2 cellular contexts compared by ENCODE assay signal in the genomic region with DNA sequence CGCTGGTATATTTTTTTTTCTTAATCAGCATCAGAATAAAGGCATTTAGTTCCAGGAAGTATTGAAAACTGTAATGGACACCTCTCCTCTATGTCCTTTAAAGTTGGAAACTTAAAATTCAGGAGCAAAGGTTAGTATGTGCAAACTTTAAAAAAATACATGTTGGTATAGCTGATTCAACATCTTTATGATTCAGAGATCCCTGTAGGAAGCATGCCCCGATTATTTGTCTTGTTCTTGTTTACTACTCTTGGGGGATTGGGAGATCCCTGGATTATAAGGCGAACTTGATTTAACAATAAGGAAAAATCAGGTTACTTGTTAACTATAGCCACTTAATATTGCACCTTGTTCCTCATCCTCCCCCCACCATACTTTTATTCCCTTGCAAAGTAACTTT.
TF ChIP-seq lines count a peak whose summit lies in the region.

No MANE protein-coding gene starts in this region.

TF ChIP-seq in HCT116, 20 proteins besides CTCF, POLR2A, EP300 and RAD21 (continued from another document):
- TF ChIP-seq, protein P1, sequence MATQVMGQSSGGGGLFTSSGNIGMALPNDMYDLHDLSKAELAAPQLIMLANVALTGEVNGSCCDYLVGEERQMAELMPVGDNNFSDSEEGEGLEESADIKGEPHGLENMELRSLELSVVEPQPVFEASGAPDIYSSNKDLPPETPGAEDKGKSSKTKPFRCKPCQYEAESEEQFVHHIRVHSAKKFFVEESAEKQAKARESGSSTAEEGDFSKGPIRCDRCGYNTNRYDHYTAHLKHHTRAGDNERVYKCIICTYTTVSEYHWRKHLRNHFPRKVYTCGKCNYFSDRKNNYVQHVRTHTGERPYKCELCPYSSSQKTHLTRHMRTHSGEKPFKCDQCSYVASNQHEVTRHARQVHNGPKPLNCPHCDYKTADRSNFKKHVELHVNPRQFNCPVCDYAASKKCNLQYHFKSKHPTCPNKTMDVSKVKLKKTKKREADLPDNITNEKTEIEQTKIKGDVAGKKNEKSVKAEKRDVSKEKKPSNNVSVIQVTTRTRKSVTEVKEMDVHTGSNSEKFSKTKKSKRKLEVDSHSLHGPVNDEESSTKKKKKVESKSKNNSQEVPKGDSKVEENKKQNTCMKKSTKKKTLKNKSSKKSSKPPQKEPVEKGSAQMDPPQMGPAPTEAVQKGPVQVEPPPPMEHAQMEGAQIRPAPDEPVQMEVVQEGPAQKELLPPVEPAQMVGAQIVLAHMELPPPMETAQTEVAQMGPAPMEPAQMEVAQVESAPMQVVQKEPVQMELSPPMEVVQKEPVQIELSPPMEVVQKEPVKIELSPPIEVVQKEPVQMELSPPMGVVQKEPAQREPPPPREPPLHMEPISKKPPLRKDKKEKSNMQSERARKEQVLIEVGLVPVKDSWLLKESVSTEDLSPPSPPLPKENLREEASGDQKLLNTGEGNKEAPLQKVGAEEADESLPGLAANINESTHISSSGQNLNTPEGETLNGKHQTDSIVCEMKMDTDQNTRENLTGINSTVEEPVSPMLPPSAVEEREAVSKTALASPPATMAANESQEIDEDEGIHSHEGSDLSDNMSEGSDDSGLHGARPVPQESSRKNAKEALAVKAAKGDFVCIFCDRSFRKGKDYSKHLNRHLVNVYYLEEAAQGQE (IDR thresholded peaks at IDR 0.05; ENCODE audit: low read depth): no peak
- TF ChIP-seq EZH2phosphoT487 (IDR thresholded peaks at IDR 0.05; ENCODE audit: borderline replicate concordance) (no peak), JUND (IDR thresholded peaks at IDR 0.05) (no peak), EGR1 (IDR thresholded peaks at IDR 0.05; ENCODE audit: low read depth) (no peak), ZNF274 (IDR thresholded peaks at IDR 0.05; ENCODE audit: low read depth, low read length) (no peak), TCF7L2 (IDR thresholded peaks at IDR 0.05; ENCODE audit: borderline replicate concordance, extremely low read depth, insufficient read depth, insufficient read length) (no peak), YY1 (IDR thresholded peaks at IDR 0.05; ENCODE audit: extremely low read depth, insufficient replicate concordance, low read depth, low read length) (no peak), SRF (IDR thresholded peaks at IDR 0.05; ENCODE audit: low read depth) (no peak), CBX3 (IDR thresholded peaks at IDR 0.05; ENCODE audit: low read depth) (no peak)
- TF ChIP-seq, protein P2, sequence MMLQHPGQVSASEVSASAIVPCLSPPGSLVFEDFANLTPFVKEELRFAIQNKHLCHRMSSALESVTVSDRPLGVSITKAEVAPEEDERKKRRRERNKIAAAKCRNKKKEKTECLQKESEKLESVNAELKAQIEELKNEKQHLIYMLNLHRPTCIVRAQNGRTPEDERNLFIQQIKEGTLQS (IDR thresholded peaks at IDR 0.05): no peak
- TF ChIP-seq, protein P3, sequence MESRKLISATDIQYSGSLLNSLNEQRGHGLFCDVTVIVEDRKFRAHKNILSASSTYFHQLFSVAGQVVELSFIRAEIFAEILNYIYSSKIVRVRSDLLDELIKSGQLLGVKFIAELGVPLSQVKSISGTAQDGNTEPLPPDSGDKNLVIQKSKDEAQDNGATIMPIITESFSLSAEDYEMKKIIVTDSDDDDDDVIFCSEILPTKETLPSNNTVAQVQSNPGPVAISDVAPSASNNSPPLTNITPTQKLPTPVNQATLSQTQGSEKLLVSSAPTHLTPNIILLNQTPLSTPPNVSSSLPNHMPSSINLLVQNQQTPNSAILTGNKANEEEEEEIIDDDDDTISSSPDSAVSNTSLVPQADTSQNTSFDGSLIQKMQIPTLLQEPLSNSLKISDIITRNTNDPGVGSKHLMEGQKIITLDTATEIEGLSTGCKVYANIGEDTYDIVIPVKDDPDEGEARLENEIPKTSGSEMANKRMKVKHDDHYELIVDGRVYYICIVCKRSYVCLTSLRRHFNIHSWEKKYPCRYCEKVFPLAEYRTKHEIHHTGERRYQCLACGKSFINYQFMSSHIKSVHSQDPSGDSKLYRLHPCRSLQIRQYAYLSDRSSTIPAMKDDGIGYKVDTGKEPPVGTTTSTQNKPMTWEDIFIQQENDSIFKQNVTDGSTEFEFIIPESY (IDR thresholded peaks at IDR 0.05; ENCODE audit: extremely low read depth, insufficient replicate concordance, low read length): no peak

TF ChIP-seq in WTC11, 78 proteins besides CTCF, POLR2A, EP300 and RAD21 (continued from another document):
- TF ChIP-seq, protein P4, sequence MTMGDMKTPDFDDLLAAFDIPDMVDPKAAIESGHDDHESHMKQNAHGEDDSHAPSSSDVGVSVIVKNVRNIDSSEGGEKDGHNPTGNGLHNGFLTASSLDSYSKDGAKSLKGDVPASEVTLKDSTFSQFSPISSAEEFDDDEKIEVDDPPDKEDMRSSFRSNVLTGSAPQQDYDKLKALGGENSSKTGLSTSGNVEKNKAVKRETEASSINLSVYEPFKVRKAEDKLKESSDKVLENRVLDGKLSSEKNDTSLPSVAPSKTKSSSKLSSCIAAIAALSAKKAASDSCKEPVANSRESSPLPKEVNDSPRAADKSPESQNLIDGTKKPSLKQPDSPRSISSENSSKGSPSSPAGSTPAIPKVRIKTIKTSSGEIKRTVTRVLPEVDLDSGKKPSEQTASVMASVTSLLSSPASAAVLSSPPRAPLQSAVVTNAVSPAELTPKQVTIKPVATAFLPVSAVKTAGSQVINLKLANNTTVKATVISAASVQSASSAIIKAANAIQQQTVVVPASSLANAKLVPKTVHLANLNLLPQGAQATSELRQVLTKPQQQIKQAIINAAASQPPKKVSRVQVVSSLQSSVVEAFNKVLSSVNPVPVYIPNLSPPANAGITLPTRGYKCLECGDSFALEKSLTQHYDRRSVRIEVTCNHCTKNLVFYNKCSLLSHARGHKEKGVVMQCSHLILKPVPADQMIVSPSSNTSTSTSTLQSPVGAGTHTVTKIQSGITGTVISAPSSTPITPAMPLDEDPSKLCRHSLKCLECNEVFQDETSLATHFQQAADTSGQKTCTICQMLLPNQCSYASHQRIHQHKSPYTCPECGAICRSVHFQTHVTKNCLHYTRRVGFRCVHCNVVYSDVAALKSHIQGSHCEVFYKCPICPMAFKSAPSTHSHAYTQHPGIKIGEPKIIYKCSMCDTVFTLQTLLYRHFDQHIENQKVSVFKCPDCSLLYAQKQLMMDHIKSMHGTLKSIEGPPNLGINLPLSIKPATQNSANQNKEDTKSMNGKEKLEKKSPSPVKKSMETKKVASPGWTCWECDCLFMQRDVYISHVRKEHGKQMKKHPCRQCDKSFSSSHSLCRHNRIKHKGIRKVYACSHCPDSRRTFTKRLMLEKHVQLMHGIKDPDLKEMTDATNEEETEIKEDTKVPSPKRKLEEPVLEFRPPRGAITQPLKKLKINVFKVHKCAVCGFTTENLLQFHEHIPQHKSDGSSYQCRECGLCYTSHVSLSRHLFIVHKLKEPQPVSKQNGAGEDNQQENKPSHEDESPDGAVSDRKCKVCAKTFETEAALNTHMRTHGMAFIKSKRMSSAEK (CRISPR knock-in tag; IDR thresholded peaks at IDR 0.05; ENCODE audit: borderline replicate concordance): no peak
- TF ChIP-seq, protein P5, sequence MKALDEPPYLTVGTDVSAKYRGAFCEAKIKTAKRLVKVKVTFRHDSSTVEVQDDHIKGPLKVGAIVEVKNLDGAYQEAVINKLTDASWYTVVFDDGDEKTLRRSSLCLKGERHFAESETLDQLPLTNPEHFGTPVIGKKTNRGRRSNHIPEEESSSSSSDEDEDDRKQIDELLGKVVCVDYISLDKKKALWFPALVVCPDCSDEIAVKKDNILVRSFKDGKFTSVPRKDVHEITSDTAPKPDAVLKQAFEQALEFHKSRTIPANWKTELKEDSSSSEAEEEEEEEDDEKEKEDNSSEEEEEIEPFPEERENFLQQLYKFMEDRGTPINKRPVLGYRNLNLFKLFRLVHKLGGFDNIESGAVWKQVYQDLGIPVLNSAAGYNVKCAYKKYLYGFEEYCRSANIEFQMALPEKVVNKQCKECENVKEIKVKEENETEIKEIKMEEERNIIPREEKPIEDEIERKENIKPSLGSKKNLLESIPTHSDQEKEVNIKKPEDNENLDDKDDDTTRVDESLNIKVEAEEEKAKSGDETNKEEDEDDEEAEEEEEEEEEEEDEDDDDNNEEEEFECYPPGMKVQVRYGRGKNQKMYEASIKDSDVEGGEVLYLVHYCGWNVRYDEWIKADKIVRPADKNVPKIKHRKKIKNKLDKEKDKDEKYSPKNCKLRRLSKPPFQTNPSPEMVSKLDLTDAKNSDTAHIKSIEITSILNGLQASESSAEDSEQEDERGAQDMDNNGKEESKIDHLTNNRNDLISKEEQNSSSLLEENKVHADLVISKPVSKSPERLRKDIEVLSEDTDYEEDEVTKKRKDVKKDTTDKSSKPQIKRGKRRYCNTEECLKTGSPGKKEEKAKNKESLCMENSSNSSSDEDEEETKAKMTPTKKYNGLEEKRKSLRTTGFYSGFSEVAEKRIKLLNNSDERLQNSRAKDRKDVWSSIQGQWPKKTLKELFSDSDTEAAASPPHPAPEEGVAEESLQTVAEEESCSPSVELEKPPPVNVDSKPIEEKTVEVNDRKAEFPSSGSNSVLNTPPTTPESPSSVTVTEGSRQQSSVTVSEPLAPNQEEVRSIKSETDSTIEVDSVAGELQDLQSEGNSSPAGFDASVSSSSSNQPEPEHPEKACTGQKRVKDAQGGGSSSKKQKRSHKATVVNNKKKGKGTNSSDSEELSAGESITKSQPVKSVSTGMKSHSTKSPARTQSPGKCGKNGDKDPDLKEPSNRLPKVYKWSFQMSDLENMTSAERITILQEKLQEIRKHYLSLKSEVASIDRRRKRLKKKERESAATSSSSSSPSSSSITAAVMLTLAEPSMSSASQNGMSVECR (CRISPR knock-in tag; IDR thresholded peaks at IDR 0.05; ENCODE audit: borderline replicate concordance): no peak
- no peak for TF ChIP-seq ZNF138 (CRISPR knock-in tag; conservative IDR thresholded peaks at IDR 0.05)
- TF ChIP-seq SP1 (CRISPR knock-in tag; conservative IDR thresholded peaks at IDR 0.05): no peak
- TF ChIP-seq NR3C1 (CRISPR knock-in tag; conservative IDR thresholded peaks at IDR 0.05; ENCODE audit: low read depth): no peak
- TF ChIP-seq, protein P6, sequence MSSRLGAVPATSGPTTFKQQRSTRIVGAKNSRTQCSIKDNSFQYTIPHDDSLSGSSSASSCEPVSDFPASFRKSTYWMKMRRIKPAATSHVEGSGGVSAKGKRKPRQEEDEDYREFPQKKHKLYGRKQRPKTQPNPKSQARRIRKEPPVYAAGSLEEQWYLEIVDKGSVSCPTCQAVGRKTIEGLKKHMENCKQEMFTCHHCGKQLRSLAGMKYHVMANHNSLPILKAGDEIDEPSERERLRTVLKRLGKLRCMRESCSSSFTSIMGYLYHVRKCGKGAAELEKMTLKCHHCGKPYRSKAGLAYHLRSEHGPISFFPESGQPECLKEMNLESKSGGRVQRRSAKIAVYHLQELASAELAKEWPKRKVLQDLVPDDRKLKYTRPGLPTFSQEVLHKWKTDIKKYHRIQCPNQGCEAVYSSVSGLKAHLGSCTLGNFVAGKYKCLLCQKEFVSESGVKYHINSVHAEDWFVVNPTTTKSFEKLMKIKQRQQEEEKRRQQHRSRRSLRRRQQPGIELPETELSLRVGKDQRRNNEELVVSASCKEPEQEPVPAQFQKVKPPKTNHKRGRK (CRISPR knock-in tag; IDR thresholded peaks at IDR 0.05; ENCODE audit: borderline replicate concordance): no peak
- TF ChIP-seq, protein P7, sequence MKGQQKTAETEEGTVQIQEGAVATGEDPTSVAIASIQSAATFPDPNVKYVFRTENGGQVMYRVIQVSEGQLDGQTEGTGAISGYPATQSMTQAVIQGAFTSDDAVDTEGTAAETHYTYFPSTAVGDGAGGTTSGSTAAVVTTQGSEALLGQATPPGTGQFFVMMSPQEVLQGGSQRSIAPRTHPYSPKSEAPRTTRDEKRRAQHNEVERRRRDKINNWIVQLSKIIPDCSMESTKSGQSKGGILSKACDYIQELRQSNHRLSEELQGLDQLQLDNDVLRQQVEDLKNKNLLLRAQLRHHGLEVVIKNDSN (CRISPR knock-in tag; IDR thresholded peaks at IDR 0.05): no peak
- TF ChIP-seq, protein P8, sequence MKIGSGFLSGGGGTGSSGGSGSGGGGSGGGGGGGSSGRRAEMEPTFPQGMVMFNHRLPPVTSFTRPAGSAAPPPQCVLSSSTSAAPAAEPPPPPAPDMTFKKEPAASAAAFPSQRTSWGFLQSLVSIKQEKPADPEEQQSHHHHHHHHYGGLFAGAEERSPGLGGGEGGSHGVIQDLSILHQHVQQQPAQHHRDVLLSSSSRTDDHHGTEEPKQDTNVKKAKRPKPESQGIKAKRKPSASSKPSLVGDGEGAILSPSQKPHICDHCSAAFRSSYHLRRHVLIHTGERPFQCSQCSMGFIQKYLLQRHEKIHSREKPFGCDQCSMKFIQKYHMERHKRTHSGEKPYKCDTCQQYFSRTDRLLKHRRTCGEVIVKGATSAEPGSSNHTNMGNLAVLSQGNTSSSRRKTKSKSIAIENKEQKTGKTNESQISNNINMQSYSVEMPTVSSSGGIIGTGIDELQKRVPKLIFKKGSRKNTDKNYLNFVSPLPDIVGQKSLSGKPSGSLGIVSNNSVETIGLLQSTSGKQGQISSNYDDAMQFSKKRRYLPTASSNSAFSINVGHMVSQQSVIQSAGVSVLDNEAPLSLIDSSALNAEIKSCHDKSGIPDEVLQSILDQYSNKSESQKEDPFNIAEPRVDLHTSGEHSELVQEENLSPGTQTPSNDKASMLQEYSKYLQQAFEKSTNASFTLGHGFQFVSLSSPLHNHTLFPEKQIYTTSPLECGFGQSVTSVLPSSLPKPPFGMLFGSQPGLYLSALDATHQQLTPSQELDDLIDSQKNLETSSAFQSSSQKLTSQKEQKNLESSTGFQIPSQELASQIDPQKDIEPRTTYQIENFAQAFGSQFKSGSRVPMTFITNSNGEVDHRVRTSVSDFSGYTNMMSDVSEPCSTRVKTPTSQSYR (CRISPR knock-in tag; IDR thresholded peaks at IDR 0.05): no peak
- TF ChIP-seq MXD4 (CRISPR knock-in tag; IDR thresholded peaks at IDR 0.05; ENCODE audit: borderline replicate concordance): no peak
- TF ChIP-seq, protein P9, sequence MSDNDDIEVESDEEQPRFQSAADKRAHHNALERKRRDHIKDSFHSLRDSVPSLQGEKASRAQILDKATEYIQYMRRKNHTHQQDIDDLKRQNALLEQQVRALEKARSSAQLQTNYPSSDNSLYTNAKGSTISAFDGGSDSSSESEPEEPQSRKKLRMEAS (CRISPR knock-in tag; IDR thresholded peaks at IDR 0.05): no peak
